Comparison of ENCODE assay signal across 25 cellular contexts in genomic region chr9:101574773-101575333, GRCh38. TPM values are rescaled to one million over a fixed set of nuclear protein-coding genes. Genes with fewer than 3 reads are reported as not detected.
"Had no signal": no experiment of that assay in that cellular context is flagged by ENCODE, and none has a peak within 500 bp of the region (broad histone marks: within the 10 kb centered on the region; RNA-seq: fewer than 3 reads in every experiment).

No MANE protein-coding gene starts in this region.

- H3K27ac Mint-ChIP-seq: activated CD8-positive, alpha-beta T cell treated with anti-CD3 and anti-CD28 coated beads, Interleukin-2, amount 10 ng/mL, durations not matched to agents 7 days and 5 days; dendritic cell treated with granulocyte-macrophage colony-stimulating factor and Interleukin-4, amounts not matched to agents 40 ng/mL and 50 ng/mL, for 4 days; WTC11 had no signal

- DNase-seq: activated CD4-positive, alpha-beta T cell treated with anti-CD3 and anti-CD28 coated beads for 4 hours; activated CD8-positive, alpha-beta T cell treated with anti-CD3 and anti-CD28 coated beads, Interleukin-2, amount 10 ng/mL, durations not matched to agents 7 days and 5 days; activated gamma-delta T cell; activated T-cell treated with anti-CD3 and anti-CD28 coated beads, Interleukin-2, amount 50 U/mL, for 48 hours; effector memory CD4-positive, alpha-beta T cell; esophagus squamous epithelium; foreskin melanocyte; kidney; left lung; mammary epithelial cell; psoas muscle; right cardiac atrium; stimulated activated CD4-positive, alpha-beta T cell treated with anti-CD3 and anti-CD28 coated beads, Interleukin-15, amount 100 ng/mL, for 24 hours; stimulated activated CD4-positive, alpha-beta T cell treated with anti-CD3 and anti-CD28 coated beads, Interleukin-2, amount 100 ng/mL, for 48 hours; uterus had no signal

- H3K36me3 Mint-ChIP-seq: WTC11 had no signal

- H3K9me3 Mint-ChIP-seq: dendritic cell treated with granulocyte-macrophage colony-stimulating factor and Interleukin-4, amounts not matched to agents 40 ng/mL and 50 ng/mL, for 4 days; stimulated activated naive CD8-positive, alpha-beta T cell treated with anti-CD3 and anti-CD28 coated beads, Interleukin-15, Interleukin-2, amounts not matched to agents 100 ng/mL and 50 ng/mL, for 24 hours; WTC11 had no signal

- ATAC-seq: activated CD8-positive, alpha-beta T cell treated with anti-CD3 and anti-CD28 coated beads, Interleukin-2, amount 10 ng/mL, durations not matched to agents 7 days and 5 days; left lung; psoas muscle; right cardiac atrium; WTC11 had no signal

- H3K27ac ChIP-seq: esophagus squamous epithelium, left lung, psoas muscle, skin epidermis, tibial nerve, uterus had no signal

- H3K4me3 Mint-ChIP-seq: activated CD8-positive, alpha-beta T cell treated with anti-CD3 and anti-CD28 coated beads, Interleukin-2, amount 10 ng/mL, durations not matched to agents 7 days and 5 days; activated naive CD8-positive, alpha-beta T cell; dendritic cell treated with granulocyte-macrophage colony-stimulating factor and Interleukin-4, amounts not matched to agents 40 ng/mL and 50 ng/mL, for 4 days; stimulated activated naive CD8-positive, alpha-beta T cell treated with anti-CD3 and anti-CD28 coated beads, Interleukin-15, Interleukin-2, amounts not matched to agents 100 ng/mL and 50 ng/mL, for 24 hours; WTC11 had no signal

- H3K27me3 Mint-ChIP-seq: activated naive CD8-positive, alpha-beta T cell; dendritic cell treated with granulocyte-macrophage colony-stimulating factor and Interleukin-4, amounts not matched to agents 40 ng/mL and 50 ng/mL, for 4 days; stimulated activated naive CD8-positive, alpha-beta T cell treated with anti-CD3 and anti-CD28 coated beads, Interleukin-15, Interleukin-2, amounts not matched to agents 100 ng/mL and 50 ng/mL, for 24 hours had no signal

RNA-seq across cellular contexts. Expression of gene PPP3R2, which starts 19.9 kb away (rescaled TPM):
- total RNA-seq: activated CD8-positive, alpha-beta T cell treated with anti-CD3 and anti-CD28 coated beads, Interleukin-2, amount 10 ng/mL, durations not matched to agents 7 days and 5 days; chondrocyte; endothelial cell of umbilical vein; esophagus squamous epithelium; kidney; left lung; mammary epithelial cell; mononuclear cell; osteocyte; psoas muscle; right cardiac atrium; tibial nerve; WTC11 had no signal
